26 cellular contexts compared by ENCODE assay signal in the genomic region with DNA sequence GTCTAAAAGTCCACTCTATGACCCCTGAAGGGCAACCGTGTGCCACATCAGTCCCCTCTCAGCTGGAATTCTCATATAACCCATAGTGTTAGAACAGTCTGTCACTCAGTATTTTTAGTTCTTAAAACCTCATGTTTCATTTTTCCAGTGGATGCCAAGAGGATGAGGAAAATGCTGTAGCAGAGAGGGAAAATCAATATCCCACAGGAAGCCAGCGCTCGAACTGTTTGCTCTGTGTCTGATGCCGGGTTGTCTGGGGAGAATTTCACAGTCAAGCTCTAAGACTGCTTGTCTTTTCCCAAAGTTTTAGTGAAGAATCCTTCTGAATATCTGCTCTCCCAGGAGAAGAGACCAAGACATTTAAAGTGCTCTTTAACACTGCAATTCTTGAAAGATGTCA.
"Had no signal": no experiment of that assay in that cellular context is flagged by ENCODE, and none has a peak within 500 bp of the region (broad histone marks: within the 10 kb centered on the region; RNA-seq: fewer than 3 reads in every experiment).

No MANE protein-coding gene starts in this region.

- H3K27me3 ChIP-seq: right atrium auricular region, stomach, testis, thyroid gland, upper lobe of left lung, vagina had no signal

- H3K9ac ChIP-seq: parathyroid adenoma had no signal

- H3K4me1 Mint-ChIP-seq: natural killer cell; stimulated activated naive B cell treated with anti-CD40 and anti-IgM and Interleukin-4, amounts not matched to agents 10 μg/mL and 1 μg/mL and 100 μg/mL, for 72 hours had no signal

- H3K27me3 Mint-ChIP-seq: stimulated activated naive B cell treated with anti-CD40 and anti-IgM and Interleukin-4, amounts not matched to agents 10 μg/mL and 1 μg/mL and 100 μg/mL, for 72 hours had no signal

- H3K36me3 ChIP-seq: heart right ventricle, left lung, lower lobe of right lung, right atrium auricular region, stomach, thyroid gland, transverse colon, upper lobe of left lung, vagina had no signal

- H3K4me3 ChIP-seq: heart right ventricle, hepatocyte, left lung, lower lobe of right lung, right atrium auricular region, skin epidermis, stomach, testis, thyroid gland, transverse colon, upper lobe of left lung, vagina had no signal

- H3K4me3 Mint-ChIP-seq: natural killer cell; nephron progenitor cell; stimulated activated naive B cell treated with anti-CD40 and anti-IgM and Interleukin-4, amounts not matched to agents 10 μg/mL and 1 μg/mL and 100 μg/mL, for 72 hours had no signal

- H3K9me3 Mint-ChIP-seq: natural killer cell; nephron progenitor cell; stimulated activated naive B cell treated with anti-CD40 and anti-IgM and Interleukin-4, amounts not matched to agents 10 μg/mL and 1 μg/mL and 100 μg/mL, for 72 hours had no signal

- H3K27ac Mint-ChIP-seq: natural killer cell; nephron progenitor cell; stimulated activated naive B cell treated with anti-CD40 and anti-IgM and Interleukin-4, amounts not matched to agents 10 μg/mL and 1 μg/mL and 100 μg/mL, for 72 hours had no signal

- H3K79me2 ChIP-seq: hepatocyte, parathyroid adenoma had no signal

- H3K36me3 Mint-ChIP-seq: natural killer cell; stimulated activated naive B cell treated with anti-CD40 and anti-IgM and Interleukin-4, amounts not matched to agents 10 μg/mL and 1 μg/mL and 100 μg/mL, for 72 hours had no signal

- H3K4me1 ChIP-seq: heart right ventricle, left lung, lower lobe of right lung, parathyroid adenoma, right atrium auricular region, stomach, testis, thyroid gland, transverse colon, upper lobe of left lung, vagina had no signal

- H3K4me2 ChIP-seq: hepatocyte had no signal

- H2AFZ ChIP-seq: hepatocyte, parathyroid adenoma had no signal

- DNase-seq: heart right ventricle; kidney glomerular epithelial cell; left cardiac atrium; left lung; lower lobe of right lung; mammary epithelial cell; mesenchymal stem cell; natural killer cell; nephron progenitor cell; stimulated activated CD4-positive, alpha-beta T cell treated with anti-CD3 and anti-CD28 coated beads, Interleukin-12 subunit alpha, Interleukin-12 subunit beta, amount 100 ng/mL, for 4 hours; stimulated activated CD4-positive, alpha-beta T cell treated with anti-CD3 and anti-CD28 coated beads, Interleukin-15, amount 100 ng/mL, for 24 hours; stimulated activated CD4-positive, alpha-beta T cell treated with anti-CD3 and anti-CD28 coated beads, Interleukin-2, amount 100 ng/mL, for 24 hours; stimulated activated CD4-positive, alpha-beta T cell treated with anti-CD3 and anti-CD28 coated beads, Interleukin-4, amount 100 ng/mL, for 1 hour; stimulated activated naive B cell treated with anti-CD40 and anti-IgM and Interleukin-4, amounts not matched to agents 10 μg/mL and 1 μg/mL and 100 μg/mL, for 72 hours; stimulated activated naive CD8-positive, alpha-beta T cell treated with anti-CD3 and anti-CD28 coated beads, Interleukin-15, Interleukin-2, amounts not matched to agents 100 U/mL and 50 U/mL, for 24 hours; stomach; testis; thyroid gland; transverse colon; upper lobe of left lung had no signal

- ATAC-seq: heart right ventricle; left cardiac atrium; left lung; lower lobe of right lung; natural killer cell; sciatic nerve; stimulated activated naive B cell treated with anti-CD40 and anti-IgM and Interleukin-4, amounts not matched to agents 10 μg/mL and 1 μg/mL and 100 μg/mL, for 72 hours; stimulated activated naive CD8-positive, alpha-beta T cell treated with anti-CD3 and anti-CD28 coated beads, Interleukin-15, Interleukin-2, amounts not matched to agents 100 U/mL and 50 U/mL, for 24 hours had no signal

- H3K9me3 ChIP-seq: heart right ventricle, left lung, lower lobe of right lung, right atrium auricular region, stomach, testis, thyroid gland, transverse colon, upper lobe of left lung, vagina had no signal

- H3K27ac ChIP-seq: heart right ventricle, hepatocyte, left lung, lower lobe of right lung, parathyroid adenoma, right atrium auricular region, skin epidermis, stomach, testis, thyroid gland, transverse colon, upper lobe of left lung, vagina had no signal
